8 cellular contexts compared by ENCODE assay signal in the genomic region with DNA sequence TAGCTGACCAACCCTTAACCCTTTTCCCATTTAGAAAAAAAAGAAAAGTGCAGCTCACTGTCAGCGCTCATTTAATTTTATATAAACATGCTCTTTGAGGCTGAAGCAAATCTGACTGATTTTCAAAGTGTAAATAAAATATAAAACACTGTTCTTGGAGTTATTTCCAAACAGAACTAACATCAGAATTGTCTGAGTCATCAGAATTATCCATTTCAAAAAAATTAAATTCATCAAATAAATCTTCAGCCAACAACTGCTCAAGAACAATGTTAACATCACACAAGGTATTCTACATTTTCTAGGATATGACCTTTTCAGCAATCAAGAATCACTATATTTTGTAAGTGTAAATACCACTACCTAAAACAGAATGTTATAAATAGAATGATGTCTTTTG.
"Had no signal": no experiment of that assay in that cellular context is flagged by ENCODE, and none has a peak within 500 bp of the region (broad histone marks: within the 10 kb centered on the region; RNA-seq: fewer than 3 reads in every experiment).

No MANE protein-coding gene starts in this region.

- H3K9ac ChIP-seq: GM23248 had no signal

- H3K36me3 ChIP-seq: HAP-1 had no signal

- DNase-seq: GM23248, GOT3, H7, HFFc6, KG1 had no signal

- H3K9me3 ChIP-seq: HAP-1 had no signal

- H3K27ac ChIP-seq: GM23248, HL-60 had no signal

- H2AFZ ChIP-seq: GM23248 had no signal

- H3K4me3 ChIP-seq: GM23248, HAP-1 had no signal

- H3K4me1 ChIP-seq: HAP-1 had no signal

- ATAC-seq: HCT116 had no signal
